33 cellular contexts compared by ENCODE assay signal in genomic region chr16:84709609-84710008, GRCh38. TPM values are rescaled to one million over a fixed set of nuclear protein-coding genes. Genes with fewer than 3 reads are reported as not detected.
DNase-seq lines count a peak whose midpoint lies in the region; ATAC-seq, FAIRE-seq and TF ChIP-seq lines count a peak whose summit lies in the region.
"Had no signal": no experiment of that assay in that cellular context is flagged by ENCODE, and none has a peak within 500 bp of the region (broad histone marks: within the 10 kb centered on the region; RNA-seq: fewer than 3 reads in every experiment).

No MANE protein-coding gene starts in this region.

- BruUV-seq in K562 (replicated peaks; lab: Mats Ljungman, UMichigan) (TSS peak; percentile 4), HepG2 (replicated peaks; lab: Mats Ljungman, UMichigan) (no TSS peak)

- intact Hi-C loops in K562 (cut with micrococcal nuclease) = no loop called here
- intact Hi-C loops in HepG2 (cut with micrococcal nuclease; ENCODE audit: unreplicated experiment) = no loop called here

- TF ChIP-seq EP300 in K562 (IDR thresholded peaks at IDR 0.05; ENCODE audit: low read length) (no peak), HepG2 (IDR thresholded peaks at IDR 0.05; ENCODE audit: low read depth in 2 of 2, low read length in 2 of 2) (no peak), HepG2 (CRISPR knock-in tag; IDR thresholded peaks at IDR 0.05; ENCODE audit: borderline replicate concordance) (no peak)

- peaks cover 37% of the 10 kb centered on the region for H3K4me1 Mint-ChIP-seq in activated CD8-positive, alpha-beta memory T cell treated with anti-CD3 and anti-CD28 coated beads, Interleukin-2, amount 10 ng/mL, durations not matched to agents 7 days and 5 days
- H3K4me1 Mint-ChIP-seq in CD8-positive, alpha-beta memory T cell = peaks cover 80 to 94% (median 93%) of the 10 kb centered on the region in 3 donors

- H3K23ac ChIP-seq in neuronal stem cell (ENCODE audit: low read depth, low read length, poor library complexity) = peak overlapping the region; percentile 10

- H3K4me2 ChIP-seq in K562 (ENCODE audit: insufficient read depth, low read length) = no peak overlapping the region; the same call in 1 of the 2 replicates
- H3K4me2 ChIP-seq in neuronal stem cell (ENCODE audit: insufficient read depth, low read length, poor library complexity, severe bottlenecking) = no peak overlapping the region
- no peak overlapping the region for H3K4me2 ChIP-seq in HepG2 (ENCODE audit: low read depth, low read length)

- H3K27ac Mint-ChIP-seq in activated CD8-positive, alpha-beta memory T cell treated with anti-CD3 and anti-CD28 coated beads, Interleukin-2, amount 10 ng/mL, durations not matched to agents 7 days and 5 days = no peak overlapping the region
- peak overlapping the region in 5 of 8 donors; percentile 2 to 87 (median 25) for H3K27ac Mint-ChIP-seq in CD8-positive, alpha-beta memory T cell
- H3K27ac Mint-ChIP-seq: activated CD4-positive, alpha-beta T cell treated with anti-CD3 and anti-CD28 coated beads, Interleukin-2, amount 10 ng/mL, durations not matched to agents 7 days and 5 days; mesothelial cell of epicardium; natural killer cell treated with Interleukin-12 subunit alpha and Interleukin-12 subunit beta and Interleukin-15 and Interleukin-18, amount 100 ng/mL, for 72 hours had no signal

- H3K14ac ChIP-seq in neuronal stem cell (ENCODE audit: low read length) = no peak overlapping the region

- no peak overlapping the region for H2BK5ac ChIP-seq in neuronal stem cell (ENCODE audit: low read length)

- POLR2A ChIA-PET in CD8-positive, alpha-beta memory T cell (lab: Charles Lee) = no interaction called here
- POLR2A ChIA-PET in K562 (lab: Yijun Ruan, JAX) (interaction anchor here (0.6 to 8.8 kb wide), 7 partner anchors 9 to 259 kb away, joined by 3 to 68 read pairs (median 4); partner anchors contain the start of gene USP10), HepG2 (lab: Yijun Ruan, JAX) (interaction anchor here (1.0 kb wide), 1 partner anchor 9 kb away, joined by 5 read pairs; no protein-coding TSS in a partner anchor)

- H4K91ac ChIP-seq in neuronal stem cell (ENCODE audit: low read depth, low read length, poor library complexity) = no peak overlapping the region

- no peak for TF ChIP-seq CTCF in K562 (IDR thresholded peaks at IDR 0.05 in 2 of 3, conservative IDR thresholded peaks at IDR 0.05 in 1 of 3; ENCODE audit: insufficient read depth in 2 of 3, low read depth in 1 of 3, low read length in 3 of 3)
- TF ChIP-seq CTCF in HepG2 (CRISPR knock-in tag; IDR thresholded peaks at IDR 0.05) = no peak

- no peaks in the 10 kb centered on the region for H3K9me3 ChIP-seq in CD8-positive, alpha-beta memory T cell (ENCODE audit: low read length)
- H3K9me3 ChIP-seq in K562 (replicated peaks; ENCODE audit: control insufficient read depth, insufficient read depth, low read depth, low read length) (no peaks in the 10 kb centered on the region), neuronal stem cell (replicated peaks in 1 of 2; ENCODE audit: control insufficient read depth in 2 of 2, insufficient read depth in 1 of 2, low read depth in 1 of 2, low read length in 2 of 2) (peaks cover 0 to 2% of the 10 kb centered on the region in 2 donors), HepG2 (ENCODE audit: low read length) (no peaks in the 10 kb centered on the region)
- H3K9me3 ChIP-seq: body of pancreas, left lung, upper lobe of right lung had no signal

- H2BK15ac ChIP-seq in neuronal stem cell (ENCODE audit: low read length) = no peak overlapping the region

- no peak overlapping the region for H2BK12ac ChIP-seq in neuronal stem cell (ENCODE audit: low read length)

- TF ChIP-seq RAD21 in K562 (CRISPR knock-in tag; conservative IDR thresholded peaks at IDR 0.05 in 1 of 2, IDR thresholded peaks at IDR 0.05 in 1 of 2) (no peak), HepG2 (CRISPR knock-in tag; IDR thresholded peaks at IDR 0.05) (no peak)

- CTCF ChIA-PET in activated CD8-positive, alpha-beta memory T cell treated with anti-CD3 and anti-CD28 coated beads, Interleukin-2, amount 10 ng/mL, durations not matched to agents 7 days and 5 days (lab: Charles Lee) = interaction anchor here (0.8 to 9.4 kb wide), 3 partner anchors 10 to 17 kb away, joined by 3 to 73 read pairs (median 6); no protein-coding TSS in a partner anchor
- CTCF ChIA-PET in CD8-positive, alpha-beta memory T cell (lab: Charles Lee) = interaction anchor here (0.8 to 1.3 kb wide), 3 partner anchors 9 to 37 kb away, joined by 3 to 4 read pairs (median 3); no protein-coding TSS in a partner anchor
- CTCF ChIA-PET in K562 (lab: Yijun Ruan, JAX; ENCODE audit: low intra/inter-chr PET ratio) = no interaction called here
- CTCF ChIA-PET in HepG2 (lab: Yijun Ruan, JAX; ENCODE audit: low intra/inter-chr PET ratio, low total read pairs) = no interaction called here

- H3K9ac ChIP-seq in K562 (ENCODE audit: insufficient read depth in 1 of 2, low read depth in 2 of 2, low read length in 2 of 2) = peak overlapping the region in 1 of 2 experiments; percentile 8; a peak in 1 of 4 replicates
- H3K9ac ChIP-seq in neuronal stem cell (ENCODE audit: low read depth, low read length, poor library complexity) = no peak overlapping the region
- H3K9ac ChIP-seq in HepG2 (ENCODE audit: insufficient read depth, low read depth, low read length) = no peak overlapping the region

- H4K8ac ChIP-seq in neuronal stem cell (ENCODE audit: low read depth, low read length) = no peak overlapping the region

- peaks cover 2% of the 10 kb centered on the region for H3K36me3 Mint-ChIP-seq in activated CD8-positive, alpha-beta memory T cell treated with anti-CD3 and anti-CD28 coated beads, Interleukin-2, amount 10 ng/mL, durations not matched to agents 7 days and 5 days
- H3K36me3 Mint-ChIP-seq in CD8-positive, alpha-beta memory T cell = peaks cover 0 to 40% (median 6%) of the 10 kb centered on the region in 3 donors
- H3K36me3 Mint-ChIP-seq: natural killer cell treated with Interleukin-12 subunit alpha and Interleukin-12 subunit beta and Interleukin-15 and Interleukin-18, amount 100 ng/mL, for 72 hours had no signal

- H3K9me3 Mint-ChIP-seq in activated CD8-positive, alpha-beta memory T cell treated with anti-CD3 and anti-CD28 coated beads, Interleukin-2, amount 10 ng/mL, durations not matched to agents 7 days and 5 days (ENCODE audit: low read depth) = no peaks in the 10 kb centered on the region
- H3K9me3 Mint-ChIP-seq in CD8-positive, alpha-beta memory T cell = no peaks in the 10 kb centered on the region
- H3K9me3 Mint-ChIP-seq: activated CD4-positive, alpha-beta T cell treated with anti-CD3 and anti-CD28 coated beads, Interleukin-2, amount 10 ng/mL, durations not matched to agents 7 days and 5 days; mesothelial cell of epicardium; natural killer cell treated with Interleukin-12 subunit alpha and Interleukin-12 subunit beta and Interleukin-15 and Interleukin-18, amount 100 ng/mL, for 72 hours had no signal

- H2AFZ ChIP-seq in K562 (ENCODE audit: low read depth, low read length) (no peak overlapping the region), neuronal stem cell (ENCODE audit: low read length) (no peak overlapping the region), HepG2 (ENCODE audit: low read length) (no peak overlapping the region)

- no peaks in the 10 kb centered on the region for H3K27me3 Mint-ChIP-seq in activated CD8-positive, alpha-beta memory T cell treated with anti-CD3 and anti-CD28 coated beads, Interleukin-2, amount 10 ng/mL, durations not matched to agents 7 days and 5 days
- H3K27me3 Mint-ChIP-seq in CD8-positive, alpha-beta memory T cell = no peaks in the 10 kb centered on the region
- H3K27me3 Mint-ChIP-seq: activated CD4-positive, alpha-beta T cell treated with anti-CD3 and anti-CD28 coated beads, Interleukin-2, amount 10 ng/mL, durations not matched to agents 7 days and 5 days; natural killer cell treated with Interleukin-12 subunit alpha and Interleukin-12 subunit beta and Interleukin-15 and Interleukin-18, amount 100 ng/mL, for 72 hours had no signal

- WGBS in K562 (ENCODE audit: insufficient coverage, low coverage, missing lambda C conversion rate) = 77% methylated on average over 10 of the region's 10 CpGs
- no CpG with 5 or more reads among the region's 10 CpGs for WGBS in neuronal stem cell (ENCODE audit: extremely low coverage in 2 of 2, insufficient read length in 2 of 2, insufficient replicate concordance in 1 of 2), 2 donors
- WGBS in HepG2 (ENCODE audit: low lambda C conversion rate) = 90% methylated on average over 10 of the region's 10 CpGs

- H3K79me2 ChIP-seq in K562 (ENCODE audit: control insufficient read depth, insufficient read depth, low read length) (peaks cover 98% of the 10 kb centered on the region), HepG2 (ENCODE audit: insufficient read depth, low read length) (peaks cover 97% of the 10 kb centered on the region)

- H4K20me1 ChIP-seq in K562 (replicated peaks; ENCODE audit: control insufficient read depth, insufficient read depth, low read length) (peaks cover 82% of the 10 kb centered on the region), HepG2 (ENCODE audit: insufficient read depth, low read length) (peaks cover 96% of the 10 kb centered on the region)

- H3K4me3 ChIP-seq in CD8-positive, alpha-beta memory T cell (ENCODE audit: low read length) = no peak overlapping the region
- H3K4me3 ChIP-seq in K562 (no peak overlapping the region), neuronal stem cell (ENCODE audit: low read length in 2 of 2) (no peak overlapping the region), HepG2 (replicated peaks in 1 of 3; ENCODE audit: insufficient read depth in 1 of 3, low read depth in 2 of 3, low read length in 3 of 3) (no peak overlapping the region)
- H3K4me3 ChIP-seq: body of pancreas, left lung, SK-N-MC, upper lobe of right lung had no signal

- H3K4me3 Mint-ChIP-seq in activated CD8-positive, alpha-beta memory T cell treated with anti-CD3 and anti-CD28 coated beads, Interleukin-2, amount 10 ng/mL, durations not matched to agents 7 days and 5 days = no peak overlapping the region
- peak overlapping the region in 3 of 7 donors; percentile 9 to 22 (median 20) for H3K4me3 Mint-ChIP-seq in CD8-positive, alpha-beta memory T cell
- H3K4me3 Mint-ChIP-seq: activated CD4-positive, alpha-beta T cell treated with anti-CD3 and anti-CD28 coated beads, Interleukin-2, amount 10 ng/mL, durations not matched to agents 7 days and 5 days; mesothelial cell of epicardium; natural killer cell treated with Interleukin-12 subunit alpha and Interleukin-12 subunit beta and Interleukin-15 and Interleukin-18, amount 100 ng/mL, for 72 hours had no signal

- H2BK120ac ChIP-seq in neuronal stem cell (ENCODE audit: low read depth, low read length) = no peak overlapping the region

- H3K79me1 ChIP-seq in neuronal stem cell (ENCODE audit: low read depth, low read length) = peaks cover 7% of the 10 kb centered on the region

- no peak overlapping the region for H3K4ac ChIP-seq in neuronal stem cell (ENCODE audit: low read length)

- H3K27me3 ChIP-seq in CD8-positive, alpha-beta memory T cell (ENCODE audit: insufficient read depth, low read length, poor library complexity, severe bottlenecking) = no peaks in the 10 kb centered on the region
- H3K27me3 ChIP-seq in K562 (ENCODE audit: control insufficient read depth in 2 of 2, insufficient read depth in 2 of 2, low read length in 2 of 2) = no peaks in the 10 kb centered on the region
- H3K27me3 ChIP-seq in neuronal stem cell (ENCODE audit: control insufficient read depth in 3 of 3, insufficient read depth in 3 of 3, low read depth in 1 of 3, low read length in 3 of 3) = no peaks in the 10 kb centered on the region
- no peaks in the 10 kb centered on the region for H3K27me3 ChIP-seq in HepG2 (ENCODE audit: control insufficient read depth in 1 of 2, insufficient read depth in 2 of 2, low read length in 2 of 2)
- H3K27me3 ChIP-seq: body of pancreas, foreskin keratinocyte, left lung, upper lobe of right lung had no signal

- TF ChIP-seq POLR2A in K562 (conservative IDR thresholded peaks at IDR 0.05) (no peak), HepG2 (IDR thresholded peaks at IDR 0.05; ENCODE audit: insufficient read depth in 1 of 2, low read depth in 2 of 2, low read length in 2 of 2) (no peak)

- no peak overlapping the region for H3K27ac ChIP-seq in CD8-positive, alpha-beta memory T cell (ENCODE audit: low read depth, low read length)
- H3K27ac ChIP-seq in K562 (ENCODE audit: extremely low read depth, low read depth, low read length) (no peak overlapping the region), neuronal stem cell (replicated peaks; ENCODE audit: low read length) (no peak overlapping the region), HepG2 (ENCODE audit: extremely low read length, insufficient read depth, low read length) (no peak overlapping the region)
- H3K27ac ChIP-seq: body of pancreas, foreskin keratinocyte, left lung, SK-N-MC, upper lobe of right lung had no signal

- in situ Hi-C loops in K562 (cut with MboI) (no loop called here), HepG2 (cut with HindIII; ENCODE audit: extremely low pct_ligation_motif_present, low pct_unique_long_range_greater_than_20kb) (no loop called here)

- no peak overlapping the region for H3K18ac ChIP-seq in neuronal stem cell (ENCODE audit: low read length)

- no peak for ATAC-seq in activated CD8-positive, alpha-beta memory T cell treated with anti-CD3 and anti-CD28 coated beads, Interleukin-2, amount 10 ng/mL, durations not matched to agents 7 days and 5 days
- no peak for ATAC-seq in K562
- ATAC-seq in HepG2 = no peak
- ATAC-seq: body of pancreas; foreskin keratinocyte; left lung; natural killer cell treated with Interleukin-12 subunit alpha and Interleukin-12 subunit beta and Interleukin-15 and Interleukin-18, amount 100 ng/mL, for 72 hours; upper lobe of right lung had no signal

- peak; percentile 32 for DNase-seq in activated CD8-positive, alpha-beta memory T cell treated with anti-CD3 and anti-CD28 coated beads, Interleukin-2, amount 50 U/mL, for 48 hours
- DNase-seq in activated CD8-positive, alpha-beta memory T cell treated with anti-CD3 and anti-CD28 coated beads, Interleukin-2, amount 10 ng/mL, durations not matched to agents 7 days and 5 days = no peak
- no peak for DNase-seq in CD8-positive, alpha-beta memory T cell
- DNase-seq in K562 (ENCODE audit: extremely low read depth in 1 of 4, low spot score in 3 of 4) (no peak), neuronal stem cell (ENCODE audit: low spot score) (no peak), HepG2 (ENCODE audit: low spot score) (no peak), glomerular visceral epithelial cell (ENCODE audit: extremely low spot score) (no peak), pons (ENCODE audit: low spot score) (no peak)
- DNase-seq: activated CD4-positive, alpha-beta T cell treated with anti-CD3 and anti-CD28 coated beads, Interleukin-2, amount 10 ng/mL, durations not matched to agents 7 days and 5 days; activated CD8-positive, alpha-beta memory T cell treated with anti-CD3 and anti-CD28 coated beads, Interleukin-2, amount 50 U/mL, for 4 hours; activated effector memory CD4-positive, alpha-beta T cell treated with anti-CD3 and anti-CD28 coated beads, Interleukin-2, amount 50 U/mL, for 16 hours; AML-193; body of pancreas; DMS53; effector CD4-positive, alpha-beta T cell; foreskin keratinocyte; H7; hippocampal formation; immature natural killer cell; left lung; NCI-H1048; NCI-H187; NCI-H2171 treated with DMSO at 0.1 percent for 48 hours; NCI-H526; stimulated activated CD8-positive, alpha-beta memory T cell treated with anti-CD3 and anti-CD28 coated beads, Interleukin-4, amount 100 ng/mL, for 48 hours; substantia nigra; T-helper 2 cell; upper lobe of right lung had no signal

- H3K9me1 ChIP-seq in K562 (ENCODE audit: control insufficient read depth, insufficient read depth, low read length) = peaks cover 28% of the 10 kb centered on the region

- peaks cover 40% of the 10 kb centered on the region for H3K4me1 ChIP-seq in CD8-positive, alpha-beta memory T cell (ENCODE audit: insufficient read depth, low read length)
- H3K4me1 ChIP-seq in K562 (replicated peaks in 1 of 2; ENCODE audit: control insufficient read depth in 2 of 2, insufficient read depth in 2 of 2, low read length in 2 of 2) (peaks cover 27 to 46% of the 10 kb centered on the region in 2 experiments), neuronal stem cell (ENCODE audit: control insufficient read depth in 2 of 2, insufficient read depth in 1 of 2, low read depth in 1 of 2, low read length in 2 of 2) (peaks cover 0 to 6% of the 10 kb centered on the region in 2 donors), HepG2 (ENCODE audit: insufficient read depth, low read length) (peaks cover 87% of the 10 kb centered on the region)

- FAIRE-seq in K562 (lab: Jason Lieb, UNC) (no peak), HepG2 (lab: Jason Lieb, UNC) (no peak)
- FAIRE-seq: A204.1, G401.6 had no signal

- no peak overlapping the region for H2AK5ac ChIP-seq in neuronal stem cell (ENCODE audit: low read depth, low read length)

- H3K36me3 ChIP-seq in CD8-positive, alpha-beta memory T cell (ENCODE audit: insufficient read depth, low read length) = peaks cover 2% of the 10 kb centered on the region
- H3K36me3 ChIP-seq in K562 (ENCODE audit: control insufficient read depth, insufficient read depth, low read length) (peaks cover 79% of the 10 kb centered on the region), neuronal stem cell (replicated peaks in 1 of 2; ENCODE audit: control insufficient read depth in 2 of 2, insufficient read depth in 2 of 2, low read length in 2 of 2) (peaks cover 5 to 57% of the 10 kb centered on the region in 2 donors), HepG2 (replicated peaks in 1 of 2; ENCODE audit: control insufficient read depth in 1 of 2, insufficient read depth in 2 of 2, low read length in 2 of 2) (peaks cover 5 to 29% of the 10 kb centered on the region in 2 experiments; a peak in 4 of 5 replicates)
- H3K36me3 ChIP-seq: left lung, upper lobe of right lung had no signal

RNA-seq across cellular contexts. Expression of gene USP10, which starts 9.8 kb away (rescaled TPM):
- total RNA-seq in activated CD8-positive, alpha-beta memory T cell treated with anti-CD3 and anti-CD28 coated beads, Interleukin-2, amount 10 ng/mL, durations not matched to agents 7 days and 5 days = 100 to 1,000 TPM in 1 of 2 experiments, 10 to 100 TPM in 1; 90.9 to 117 TPM
- 100 to 1,000 TPM; 143 to 146 TPM for total RNA-seq in CD8-positive, alpha-beta memory T cell
- 86.1 TPM for polyA plus RNA-seq in CD8-positive, alpha-beta memory T cell
- 154 and 338 TPM in 2 replicates for total RNA-seq in K562 (2011; cell fraction: chromatin; rRNA removed; ENCODE audit: low replicate concordance)
- 84.7 and 99.0 TPM in 2 replicates for total RNA-seq in K562 (2011; cell fraction: nucleolus; rRNA removed)
- 165 and 228 TPM in 2 replicates for total RNA-seq in K562 (2011; cell fraction: nucleoplasm; rRNA removed)
- 78.1 and 96.9 TPM in 2 replicates for total RNA-seq in K562 (2014; rRNA removed)
- 116 and 129 TPM in 2 replicates for total RNA-seq in K562 (2014; rRNA removed; fragmentation: Illumina TruSeq; extraction: Trizol)
- 113 and 121 TPM in 2 replicates for total RNA-seq in K562 (2015; rRNA removed; fragmentation: Illumina TruSeq; extraction: Trizol)
- 166 and 171 TPM in 2 replicates for total RNA-seq in K562 (2021)
- polyA plus RNA-seq in K562 (2011; rRNA removed) = 130 and 174 TPM in 2 replicates
- polyA plus RNA-seq in K562 (2011; cell fraction: cytosol; rRNA removed) = 147 and 220 TPM in 2 replicates
- polyA plus RNA-seq in K562 (2011; cell fraction: nucleus; rRNA removed) = 170 and 240 TPM in 2 replicates
- polyA plus RNA-seq in K562 (2012) = 98.9 and 130 TPM in 2 replicates
- polyA plus RNA-seq in K562 (2014; fragmentation: Illumina TruSeq; extraction: Trizol) = 161 and 197 TPM in 2 replicates
- polyA plus RNA-seq in K562 (2014; fragmentation: Nextera tagmentation; extraction: Ambion mirVana) = 10 to 100 TPM; 61.7 to 61.9 TPM
- polyA plus RNA-seq in K562 (2014; rRNA removed) = 87.2 and 93.2 TPM in 2 replicates
- polyA minus RNA-seq in K562 (2011; rRNA and poly(A)+ RNA removed) = 228 and 275 TPM in 2 replicates
- polyA minus RNA-seq in K562 (2011; cell fraction: cytosol; rRNA and poly(A)+ RNA removed) = 118 and 134 TPM in 2 replicates
- polyA minus RNA-seq in K562 (2011; cell fraction: nucleus; rRNA and poly(A)+ RNA removed) = 62.6 and 87.9 TPM in 2 replicates
- polyA plus RNA-seq in neuronal stem cell (2013, experiment 1 of 2) = 92.1 TPM
- polyA plus RNA-seq in neuronal stem cell (2013, experiment 2 of 2) = 91.9 TPM
- total RNA-seq in HepG2 (2016; rRNA removed; fragmentation: Illumina TruSeq; extraction: Trizol) = 79.1 and 97.6 TPM in 2 replicates
- total RNA-seq in HepG2 (2016; cell fraction: cytosol; rRNA removed; fragmentation: Illumina TruSeq; extraction: Trizol; ENCODE audit: low read depth) = 57.5 and 62.5 TPM in 2 replicates
- 76.4 and 87.1 TPM in 2 replicates for total RNA-seq in HepG2 (2016; cell fraction: insoluble cytoplasmic fraction; rRNA removed; fragmentation: Illumina TruSeq; extraction: Trizol)
- total RNA-seq in HepG2 (2016; cell fraction: membrane; rRNA removed; fragmentation: Illumina TruSeq; extraction: Trizol) = 73.6 and 81.2 TPM in 2 replicates
- total RNA-seq in HepG2 (2016; cell fraction: nucleus; rRNA removed; fragmentation: Illumina TruSeq; extraction: Trizol) = 78.0 and 88.2 TPM in 2 replicates
- 114 and 122 TPM in 2 replicates for polyA plus RNA-seq in HepG2 (2011; rRNA removed)
- polyA plus RNA-seq in HepG2 (2011; cell fraction: cytosol; rRNA removed) = 68.7 and 92.2 TPM in 2 replicates
- polyA plus RNA-seq in HepG2 (2011; cell fraction: nucleus; rRNA removed) = 127 and 143 TPM in 2 replicates
- 65.1 and 93.3 TPM in 2 replicates for polyA plus RNA-seq in HepG2 (2012)
- polyA plus RNA-seq in HepG2 (2016; cell fraction: cytosol; fragmentation: Illumina TruSeq; extraction: Trizol; ENCODE audit: low read depth) = 17.7 and 17.8 TPM in 2 replicates
- polyA plus RNA-seq in HepG2 (2016; cell fraction: insoluble cytoplasmic fraction; fragmentation: Illumina TruSeq; extraction: Trizol; ENCODE audit: low read depth) = 102 and 128 TPM in 2 replicates
- 41.4 and 44.1 TPM in 2 replicates for polyA plus RNA-seq in HepG2 (2016; cell fraction: membrane; fragmentation: Illumina TruSeq; extraction: Trizol; ENCODE audit: low read depth)
- 118 and 120 TPM in 2 replicates for polyA plus RNA-seq in HepG2 (2016; cell fraction: nucleus; fragmentation: Illumina TruSeq; extraction: Trizol; ENCODE audit: insufficient read depth, low read depth)
- polyA minus RNA-seq in HepG2 (2011; rRNA and poly(A)+ RNA removed; ENCODE audit: low replicate concordance) = 349 and 427 TPM in 2 replicates
- polyA minus RNA-seq in HepG2 (2011; cell fraction: cytosol; rRNA and poly(A)+ RNA removed) = 64.3 and 66.8 TPM in 2 replicates
- 118 TPM in 2 replicates for polyA minus RNA-seq in HepG2 (2011; cell fraction: nucleus; rRNA and poly(A)+ RNA removed)

Comparison
In these comparisons a context has a peak if more than half of its experiments do, and no peak if none do; other contexts are left out.
1. CTCF ChIA-PET loops: an anchor here in activated CD8-positive, alpha-beta memory T cell treated with anti-CD3 and anti-CD28 coated beads, Interleukin-2, amount 10 ng/mL, durations not matched to agents 7 days and 5 days (0.8 to 9.4 kb wide) and CD8-positive, alpha-beta memory T cell (0.8 to 1.3 kb wide); none called in K562 and HepG2.